8 cellular contexts compared by ENCODE assay signal in genomic region chr7:97871659-97872024, GRCh38. TPM values are rescaled to one million over a fixed set of nuclear protein-coding genes. Genes with fewer than 3 reads are reported as not detected.
A peak's percentile ranks its signal among the peaks of the same experiment; 100 is the strongest.
DNase-seq lines count a peak whose midpoint lies in the region; ATAC-seq, FAIRE-seq and TF ChIP-seq lines count a peak whose summit lies in the region.

No MANE protein-coding gene starts in this region.

- POLR2A ChIA-PET in endothelial cell of umbilical vein (lab: Charles Lee) = no interaction called here

- peak overlapping the region; percentile 92 for H3K27ac Mint-ChIP-seq in T-helper 2 cell treated with Interferon-gamma antibody and Interleukin-4, amounts not matched to agents 5 μg/mL and 100 μg/mL, for 36 hours
- no peak overlapping the region for H3K27ac Mint-ChIP-seq in nephron

- H3K36me3 Mint-ChIP-seq in T-helper 2 cell treated with Interferon-gamma antibody and Interleukin-4, amounts not matched to agents 5 μg/mL and 100 μg/mL, for 36 hours (ENCODE audit: low read depth) = peaks cover 24% of the 10 kb centered on the region
- H3K36me3 Mint-ChIP-seq in nephron (ENCODE audit: low read depth) = no peaks in the 10 kb centered on the region

- intact Hi-C loops in endothelial cell of umbilical vein (cut with micrococcal nuclease) = loop anchor here (5.0 kb wide), 1 partner anchor 46 kb away; no protein-coding TSS in a partner anchor

- H4K20me1 ChIP-seq in endothelial cell of umbilical vein (replicated peaks; ENCODE audit: control insufficient read depth, extremely low read depth, insufficient read depth, low read length) = no peaks in the 10 kb centered on the region

- peak; percentile 13 for ATAC-seq in HG03095 (IDR thresholded peaks at IDR 0.05; ENCODE audit: unreplicated experiment)
- ATAC-seq in HG03139 (IDR thresholded peaks at IDR 0.05; ENCODE audit: unreplicated experiment) = no peak

- no peaks in the 10 kb centered on the region for H3K9me3 Mint-ChIP-seq in T-helper 2 cell treated with Interferon-gamma antibody and Interleukin-4, amounts not matched to agents 5 μg/mL and 100 μg/mL, for 36 hours
- no peaks in the 10 kb centered on the region for H3K9me3 Mint-ChIP-seq in nephron

- FAIRE-seq in endothelial cell of umbilical vein (lab: Jason Lieb, UNC) (no peak), HTR-8/SVneo (lab: Jason Lieb, UNC) (no peak)

- peaks cover 0 to 2% of the 10 kb centered on the region in 2 experiments for H3K27me3 ChIP-seq in endothelial cell of umbilical vein (ENCODE audit: control insufficient read depth in 2 of 2, insufficient read depth in 2 of 2, low read length in 2 of 2)

- no peak overlapping the region for H3K27ac ChIP-seq in endothelial cell of umbilical vein (ENCODE audit: insufficient read depth, low read depth, low read length)

- TF ChIP-seq POLR2A in endothelial cell of umbilical vein (IDR thresholded peaks at IDR 0.05; ENCODE audit: low read depth, low read length) = no peak

- H3K4me3 Mint-ChIP-seq in T-helper 2 cell treated with Interferon-gamma antibody and Interleukin-4, amounts not matched to agents 5 μg/mL and 100 μg/mL, for 36 hours = peak overlapping the region; percentile 91
- peak overlapping the region; percentile 86 to 90 (median 89) for H3K4me3 Mint-ChIP-seq in nephron

- H3K4me3 ChIP-seq in endothelial cell of umbilical vein (replicated peaks in 1 of 3; ENCODE audit: insufficient read depth in 1 of 3, low read depth in 1 of 3, low read length in 3 of 3) = peak overlapping the region; percentile 38 to 55 (median 53)

- DNase-seq in SHP77 (lab: John Stamatoyannopoulos, UW) = peak; percentile 20 to 27
- DNase-seq in SHP77 treated with DMSO at 0.1 percent for 48 hours (lab: John Stamatoyannopoulos, UW) = no peak
- no peak for DNase-seq in T-helper 2 cell treated with Interferon-gamma antibody and Interleukin-4, amounts not matched to agents 5 μg/mL and 100 μg/mL, for 36 hours (ENCODE audit: low spot score)
- DNase-seq in endothelial cell of umbilical vein (ENCODE audit: low read depth, low spot score) = no peak
- no peak for DNase-seq in HTR-8/SVneo (ENCODE audit: insufficient read length, low spot score)

- H3K9me3 ChIP-seq in endothelial cell of umbilical vein (replicated peaks; ENCODE audit: control insufficient read depth, insufficient read depth, low read length) = no peaks in the 10 kb centered on the region

- dilution Hi-C loops in endothelial cell of umbilical vein (cut with MboI; ENCODE audit: extremely low pct_ligation_motif_present, low sequenced_read_pairs) = no loop called here

- no TSS peak for BruUV-seq in endothelial cell of umbilical vein (replicated peaks; lab: Mats Ljungman, UMichigan)

- H3K4me1 Mint-ChIP-seq in T-helper 2 cell treated with Interferon-gamma antibody and Interleukin-4, amounts not matched to agents 5 μg/mL and 100 μg/mL, for 36 hours (ENCODE audit: low read depth) = peaks cover 26% of the 10 kb centered on the region
- H3K4me1 Mint-ChIP-seq in nephron = no peaks in the 10 kb centered on the region

- H2AFZ ChIP-seq in endothelial cell of umbilical vein (ENCODE audit: low read depth, low read length) = peak overlapping the region; percentile 95

- H3K4me2 ChIP-seq in endothelial cell of umbilical vein (ENCODE audit: insufficient read depth, low read length) = peak overlapping the region; percentile 70

- no peaks in the 10 kb centered on the region for H3K79me2 ChIP-seq in endothelial cell of umbilical vein (ENCODE audit: control insufficient read depth, insufficient read depth, low read length)

- peak overlapping the region; percentile 49 for H3K9ac ChIP-seq in endothelial cell of umbilical vein (replicated peaks; ENCODE audit: extremely low read depth, insufficient read depth, low read length)

- H3K27me3 Mint-ChIP-seq in T-helper 2 cell treated with Interferon-gamma antibody and Interleukin-4, amounts not matched to agents 5 μg/mL and 100 μg/mL, for 36 hours (ENCODE audit: low read depth) = no peaks in the 10 kb centered on the region
- H3K27me3 Mint-ChIP-seq in nephron (ENCODE audit: low read depth) = peaks cover 4% of the 10 kb centered on the region

- no peak for TF ChIP-seq CTCF in endothelial cell of umbilical vein (IDR thresholded peaks at IDR 0.05; ENCODE audit: extremely low read depth in 1 of 2, insufficient read depth in 1 of 2, low read depth in 1 of 2, low read length in 2 of 2)
- no peak for TF ChIP-seq CTCF in nephron (IDR thresholded peaks at IDR 0.05; ENCODE audit: unreplicated experiment in 3 of 3)

- CTCF ChIA-PET in endothelial cell of umbilical vein (lab: Charles Lee) = interaction anchor here (0.6 to 1.2 kb wide), 2 partner anchors 46 to 150 kb away, joined by 3 read pairs; no protein-coding TSS in a partner anchor

- H3K36me3 ChIP-seq in endothelial cell of umbilical vein (ENCODE audit: control insufficient read depth in 2 of 2, extremely low read depth in 1 of 2, insufficient read depth in 2 of 2, low read length in 2 of 2) = no peaks in the 10 kb centered on the region

- no peaks in the 10 kb centered on the region for H3K9me1 ChIP-seq in endothelial cell of umbilical vein (replicated peaks; ENCODE audit: control insufficient read depth, extremely low read depth, insufficient read depth, low read length)

- H3K4me1 ChIP-seq in endothelial cell of umbilical vein (ENCODE audit: control insufficient read depth, extremely low read depth, insufficient read depth, low read length) = peaks cover 3% of the 10 kb centered on the region

TF ChIP-seq in endothelial cell of umbilical vein, 7 proteins besides CTCF, POLR2A, EP300 and RAD21:
- TF ChIP-seq GATA2 (IDR thresholded peaks at IDR 0.05; ENCODE audit: insufficient read depth, insufficient read length, low read depth, low read length) (no peak), MYC (IDR thresholded peaks at IDR 0.05; ENCODE audit: low read depth, low read length) (no peak), FOS (IDR thresholded peaks at IDR 0.05; ENCODE audit: borderline replicate concordance, insufficient read depth, low read length) (no peak), JUN (IDR thresholded peaks at IDR 0.05; ENCODE audit: borderline replicate concordance, insufficient read depth, insufficient read length, low read depth) (no peak), POLR2AphosphoS5 (IDR thresholded peaks at IDR 0.05; ENCODE audit: insufficient read depth, low read depth, low read length) (no peak), MAX (IDR thresholded peaks at IDR 0.05; ENCODE audit: insufficient read depth, insufficient read length) (no peak), EZH2 (IDR thresholded peaks at IDR 0.05; ENCODE audit: borderline replicate concordance, low read depth, low read length, severe bottlenecking) (no peak)

RNA-seq across cellular contexts. Expression of gene ASNS, which starts 0.6 kb away (rescaled TPM):
- 13.1 and 15.0 TPM in 2 replicates for total RNA-seq in endothelial cell of umbilical vein
- polyA plus RNA-seq in endothelial cell of umbilical vein = 3.9 and 5.1 TPM in 2 replicates
- polyA plus RNA-seq in endothelial cell of umbilical vein (2011; cell fraction: cytosol; rRNA removed) = 4.0 and 5.4 TPM in 2 replicates
- 14.0 and 18.8 TPM in 2 replicates for polyA plus RNA-seq in endothelial cell of umbilical vein (2011; cell fraction: nucleus; rRNA removed)
- polyA plus RNA-seq in endothelial cell of umbilical vein (2012) = 10.7 and 14.4 TPM in 2 replicates
- polyA minus RNA-seq in endothelial cell of umbilical vein = 11.0 and 18.9 TPM in 2 replicates
- polyA minus RNA-seq in endothelial cell of umbilical vein (2011; cell fraction: cytosol; rRNA and poly(A)+ RNA removed) = 43.4 TPM
- 17.0 and 18.9 TPM in 2 replicates for polyA minus RNA-seq in endothelial cell of umbilical vein (2011; cell fraction: nucleus; rRNA and poly(A)+ RNA removed)

Comparison
In these comparisons a context has a peak if more than half of its experiments do, and no peak if none do; other contexts are left out.
1. DNase-seq: peak in SHP77 (2 of 2); none in SHP77 treated with DMSO at 0.1 percent for 48 hours (single experiment), T-helper 2 cell treated with Interferon-gamma antibody and Interleukin-4, amounts not matched to agents 5 μg/mL and 100 μg/mL, for 36 hours (single experiment), endothelial cell of umbilical vein (single experiment) and HTR-8/SVneo (single experiment).